8 cellular contexts compared by ENCODE assay signal in the genomic region with DNA sequence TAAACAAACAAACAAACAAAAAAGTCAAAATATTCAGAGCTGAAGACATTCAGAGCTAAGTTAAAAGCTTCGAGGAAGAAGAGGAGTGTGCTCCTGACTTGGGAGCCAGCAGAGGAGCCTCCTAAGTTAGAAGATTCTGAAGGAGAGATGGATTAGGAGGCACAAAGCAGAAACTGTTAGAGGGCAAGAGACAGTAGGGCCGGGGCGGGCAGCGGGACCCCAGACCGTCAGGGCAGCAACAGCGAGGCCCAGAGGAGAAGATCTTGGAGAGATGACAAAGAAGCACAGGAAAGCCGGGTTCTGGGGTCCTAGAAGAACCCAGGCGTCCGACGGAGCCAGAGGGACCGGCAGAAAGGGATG. TPM values are rescaled to one million over a fixed set of nuclear protein-coding genes. Genes with fewer than 3 reads are reported as not detected.
DNase-seq lines count a peak whose midpoint lies in the region; ATAC-seq and TF ChIP-seq lines count a peak whose summit lies in the region.

No MANE protein-coding gene starts in this region.

- H3K27me3 ChIP-seq in HAP-1 (ENCODE audit: low read depth) (no peaks in the 10 kb centered on the region), right atrium auricular region (no peaks in the 10 kb centered on the region), skeletal muscle tissue (ENCODE audit: control insufficient read depth in 3 of 3, insufficient read depth in 3 of 3, low read length in 3 of 3) (peaks cover 0 to 4% (median 0%) of the 10 kb centered on the region in 3 donors)

- peak in 1 of 2 experiments; percentile 35 for DNase-seq in HAP-1 (ENCODE audit: low spot score in 2 of 2)
- no peak for DNase-seq in activated T-helper 1 cell treated with anti-CD3 and anti-CD28 coated beads, Interleukin-12 subunit alpha, Interleukin-12 subunit beta, Interleukin-2, Interleukin-4 antibody, amounts not matched to agents 30 ng/mL and 10 ng/mL and 1 ng/mL, durations not matched to agents 14 hours and 24 hours and 36 hours (ENCODE audit: low spot score)
- DNase-seq in right atrium auricular region (ENCODE audit: low spot score), result no peak
- DNase-seq in erythroblast (lab: John Stamatoyannopoulos, UW), result no peak
- DNase-seq in activated CD8-positive, alpha-beta memory T cell treated with anti-CD3 and anti-CD28 coated beads, Interleukin-2, amount 50 U/mL, for 48 hours, result no peak

- H3K9me3 ChIP-seq in HAP-1 (no peaks in the 10 kb centered on the region), right atrium auricular region (no peaks in the 10 kb centered on the region), skeletal muscle tissue (ENCODE audit: control insufficient read depth in 3 of 3, low read length in 3 of 3) (no peaks in the 10 kb centered on the region)

- H3K27me3 Mint-ChIP-seq in activated T-helper 1 cell treated with anti-CD3 and anti-CD28 coated beads, Interleukin-12 subunit alpha, Interleukin-12 subunit beta, Interleukin-2, Interleukin-4 antibody, amounts not matched to agents 30 ng/mL and 10 ng/mL and 1 ng/mL, durations not matched to agents 14 hours and 24 hours and 36 hours (ENCODE audit: insufficient read depth), result peaks cover 22% of the 10 kb centered on the region

- intact Hi-C loops in activated T-helper 1 cell treated with anti-CD3 and anti-CD28 coated beads, Interleukin-12 subunit alpha, Interleukin-12 subunit beta, Interleukin-2, Interleukin-4 antibody, amounts not matched to agents 30 ng/mL and 10 ng/mL and 1 ng/mL, durations not matched to agents 14 hours and 24 hours and 36 hours (cut with micrococcal nuclease), result no loop called here

- peaks cover 6% of the 10 kb centered on the region for H3K4me1 Mint-ChIP-seq in activated T-helper 1 cell treated with anti-CD3 and anti-CD28 coated beads, Interleukin-12 subunit alpha, Interleukin-12 subunit beta, Interleukin-2, Interleukin-4 antibody, amounts not matched to agents 30 ng/mL and 10 ng/mL and 1 ng/mL, durations not matched to agents 14 hours and 24 hours and 36 hours (ENCODE audit: low read depth)

- in situ Hi-C loops in HAP-1 (cut with MboI; ENCODE audit: low sequenced_read_pairs), result no loop called here

- no peaks in the 10 kb centered on the region for H3K36me3 Mint-ChIP-seq in activated T-helper 1 cell treated with anti-CD3 and anti-CD28 coated beads, Interleukin-12 subunit alpha, Interleukin-12 subunit beta, Interleukin-2, Interleukin-4 antibody, amounts not matched to agents 30 ng/mL and 10 ng/mL and 1 ng/mL, durations not matched to agents 14 hours and 24 hours and 36 hours (ENCODE audit: low read depth)

- peaks cover 4% of the 10 kb centered on the region; the same call in 1 of the 2 replicates for H3K36me3 ChIP-seq in HAP-1 (replicated peaks)
- H3K36me3 ChIP-seq in right atrium auricular region, result no peaks in the 10 kb centered on the region
- no peaks in the 10 kb centered on the region for H3K36me3 ChIP-seq in skeletal muscle tissue (ENCODE audit: control insufficient read depth in 3 of 3, insufficient read depth in 3 of 3, low read length in 3 of 3)

- TF ChIP-seq POLR2A in erythroblast (IDR thresholded peaks at IDR 0.05; ENCODE audit: low read length), result no peak

- ATAC-seq in GM19328 (IDR thresholded peaks at IDR 0.05; ENCODE audit: unreplicated experiment) (no peak), GM21619 (IDR thresholded peaks at IDR 0.05; ENCODE audit: unreplicated experiment) (no peak)

- H3K9ac ChIP-seq in skeletal muscle tissue (ENCODE audit: low read depth in 1 of 3, low read length in 3 of 3), result peak overlapping the region; percentile 51 to 80 (median 77)

- no peak for TF ChIP-seq CTCF in right atrium auricular region (IDR thresholded peaks at IDR 0.05)

- H3K4me3 ChIP-seq in HAP-1, result peak overlapping the region; percentile 69
- peak overlapping the region; percentile 58 to 61 for H3K4me3 ChIP-seq in right atrium auricular region
- H3K4me3 ChIP-seq in skeletal muscle tissue (ENCODE audit: low read length in 3 of 3), result peak overlapping the region; percentile 72 to 77 (median 74)

- H3K27ac Mint-ChIP-seq in activated T-helper 1 cell treated with anti-CD3 and anti-CD28 coated beads, Interleukin-12 subunit alpha, Interleukin-12 subunit beta, Interleukin-2, Interleukin-4 antibody, amounts not matched to agents 30 ng/mL and 10 ng/mL and 1 ng/mL, durations not matched to agents 14 hours and 24 hours and 36 hours, result peak overlapping the region; percentile 38

- peak overlapping the region; percentile 76 for H3K4me3 Mint-ChIP-seq in activated T-helper 1 cell treated with anti-CD3 and anti-CD28 coated beads, Interleukin-12 subunit alpha, Interleukin-12 subunit beta, Interleukin-2, Interleukin-4 antibody, amounts not matched to agents 30 ng/mL and 10 ng/mL and 1 ng/mL, durations not matched to agents 14 hours and 24 hours and 36 hours

- no peaks in the 10 kb centered on the region for H3K9me3 Mint-ChIP-seq in activated T-helper 1 cell treated with anti-CD3 and anti-CD28 coated beads, Interleukin-12 subunit alpha, Interleukin-12 subunit beta, Interleukin-2, Interleukin-4 antibody, amounts not matched to agents 30 ng/mL and 10 ng/mL and 1 ng/mL, durations not matched to agents 14 hours and 24 hours and 36 hours

- H3K27ac ChIP-seq in right atrium auricular region (peak overlapping the region; percentile 76), skeletal muscle tissue (ENCODE audit: low read depth, low read length) (peak overlapping the region; percentile 41)

- H3K4me1 ChIP-seq in HAP-1 (peaks cover 45% of the 10 kb centered on the region), right atrium auricular region (no peaks in the 10 kb centered on the region), skeletal muscle tissue (ENCODE audit: control insufficient read depth in 3 of 3, insufficient read depth in 3 of 3, low read length in 3 of 3) (peaks cover 0 to 4% (median 0%) of the 10 kb centered on the region in 3 donors)

RNA-seq across cellular contexts. Expression of gene KLHL13, which starts 0.7 kb away (rescaled TPM):
- total RNA-seq in activated T-helper 1 cell treated with anti-CD3 and anti-CD28 coated beads, Interleukin-12 subunit alpha, Interleukin-12 subunit beta, Interleukin-2, Interleukin-4 antibody, amounts not matched to agents 30 ng/mL and 10 ng/mL and 1 ng/mL, durations not matched to agents 14 hours and 24 hours and 36 hours, result 0.20 TPM in 1 of 2 replicates, not detected in the other
- 1 to 10 TPM; 6.1 to 6.3 TPM for total RNA-seq in right atrium auricular region
- total RNA-seq in skeletal muscle tissue, result 80.9 TPM

Comparison
In these comparisons a context has a peak if more than half of its experiments do, and no peak if none do; other contexts are left out.
1. RNA of gene KLHL13, which starts 0.7 kb away (total RNA-seq): 80.9 TPM in skeletal muscle tissue (single experiment); 6.1 to 6.3 TPM in right atrium auricular region and 0.20 TPM in activated T-helper 1 cell treated with anti-CD3 and anti-CD28 coated beads, Interleukin-12 subunit alpha, Interleukin-12 subunit beta, Interleukin-2, Interleukin-4 antibody, amounts not matched to agents 30 ng/mL and 10 ng/mL and 1 ng/mL, durations not matched to agents 14 hours and 24 hours and 36 hours; every median in the first group is over 10 times any median in the second.
2. Peak in every context shown above with its lines, with median percentiles within 50 percentile points of each other: H3K4me3 ChIP-seq.